ENCODE assay signal across 10 cellular contexts in genomic region chr15:85162237-85162636, GRCh38.
"Had no signal": no experiment of that assay in that cellular context is flagged by ENCODE, and none has a peak within 500 bp of the region (broad histone marks: within the 10 kb centered on the region; RNA-seq: fewer than 3 reads in every experiment).

No MANE protein-coding gene starts in this region.

- H3K36me3 ChIP-seq: HAP-1 had no signal

- H3K9ac ChIP-seq: GM23248, KMS-11 had no signal

- DNase-seq: GM23248, GOT3, H7, HFFc6, IMR-90, KBM-7 had no signal

- H3K27ac ChIP-seq: GM23248, HL-60, KMS-11 had no signal

- H3K4me3 ChIP-seq: GM23248, HAP-1 had no signal

- H3K4me2 ChIP-seq: KMS-11 had no signal

- H2AFZ ChIP-seq: GM23248 had no signal

- ATAC-seq: HCT116 had no signal
